In genomic region chr2:215919624-215920243, GRCh38 we compare ENCODE assay signal across 1 cellular context.
TF ChIP-seq lines count a peak whose summit lies in the region.

No MANE protein-coding gene starts in this region.

TF ChIP-seq in endothelial cell of umbilical vein, 7 proteins besides CTCF, POLR2A, EP300 and RAD21 (continued from another document):
- TF ChIP-seq MAX (IDR thresholded peaks at IDR 0.05; ENCODE audit: insufficient read depth, insufficient read length) (no peak), EZH2 (IDR thresholded peaks at IDR 0.05; ENCODE audit: borderline replicate concordance, low read depth, low read length, severe bottlenecking) (no peak), FOS (IDR thresholded peaks at IDR 0.05; ENCODE audit: borderline replicate concordance, insufficient read depth, low read length) (no peak), JUN (IDR thresholded peaks at IDR 0.05; ENCODE audit: borderline replicate concordance, insufficient read depth, insufficient read length, low read depth) (no peak), POLR2AphosphoS5 (IDR thresholded peaks at IDR 0.05; ENCODE audit: insufficient read depth, low read depth, low read length) (no peak), MYC (IDR thresholded peaks at IDR 0.05; ENCODE audit: low read depth, low read length) (no peak)
